16 cellular contexts compared by ENCODE assay signal in genomic region chr21:34037446-34037845, GRCh38. TPM values are rescaled to one million over a fixed set of nuclear protein-coding genes. Genes with fewer than 3 reads are reported as not detected.
DNase-seq lines count a peak whose midpoint lies in the region; FAIRE-seq and TF ChIP-seq lines count a peak whose summit lies in the region.
"Had no signal": no experiment of that assay in that cellular context is flagged by ENCODE, and none has a peak within 500 bp of the region (broad histone marks: within the 10 kb centered on the region; RNA-seq: fewer than 3 reads in every experiment).

No MANE protein-coding gene starts in this region.

- FAIRE-seq in bronchial epithelial cell (lab: Jason Lieb, UNC) (no peak), GM19239 (lab: Jason Lieb, UNC) (no peak)
- FAIRE-seq: pancreas had no signal

- no peak overlapping the region for H3K27ac Mint-ChIP-seq in activated CD4-positive, alpha-beta T cell treated with anti-CD3 and anti-CD28 coated beads, Interleukin-2, amount 10 ng/mL, durations not matched to agents 24 days and 14 days
- H3K27ac Mint-ChIP-seq: activated CD4-positive, alpha-beta memory T cell treated with anti-CD3 and anti-CD28 coated beads for 36 hours; memory B cell had no signal

- H3K36me3 ChIP-seq in bronchial epithelial cell (ENCODE audit: control insufficient read depth, insufficient read depth, low read length) (no peaks in the 10 kb centered on the region), MM.1S (replicated peaks; ENCODE audit: insufficient read depth, low read length) (no peaks in the 10 kb centered on the region)
- H3K36me3 ChIP-seq: pancreas, suprapubic skin had no signal

- no peak for TF ChIP-seq CTCF in bronchial epithelial cell (IDR thresholded peaks at IDR 0.05; ENCODE audit: insufficient read depth, low read length, severe bottlenecking)
- no peak for TF ChIP-seq CTCF in MM.1S (IDR thresholded peaks at IDR 0.05; ENCODE audit: low read length)

- no peaks in the 10 kb centered on the region for H3K27me3 Mint-ChIP-seq in activated CD4-positive, alpha-beta T cell treated with anti-CD3 and anti-CD28 coated beads, Interleukin-2, amount 10 ng/mL, durations not matched to agents 24 days and 14 days
- H3K27me3 Mint-ChIP-seq: activated CD4-positive, alpha-beta memory T cell treated with anti-CD3 and anti-CD28 coated beads for 36 hours had no signal

- no peak overlapping the region for H3K4me3 Mint-ChIP-seq in activated CD4-positive, alpha-beta T cell treated with anti-CD3 and anti-CD28 coated beads, Interleukin-2, amount 10 ng/mL, durations not matched to agents 24 days and 14 days
- H3K4me3 Mint-ChIP-seq: activated CD4-positive, alpha-beta memory T cell treated with anti-CD3 and anti-CD28 coated beads for 36 hours; memory B cell had no signal

- H3K9me3 ChIP-seq in MM.1S (replicated peaks; ENCODE audit: insufficient read depth, low read length), result no peaks in the 10 kb centered on the region
- H3K9me3 ChIP-seq: pancreas, suprapubic skin had no signal

- H3K9ac ChIP-seq in MM.1S (ENCODE audit: low read length), result no peak overlapping the region

- H3F3A ChIP-seq in MM.1S (ENCODE audit: insufficient read depth, low read length), result no peaks in the 10 kb centered on the region

- H3K4me1 ChIP-seq in MM.1S (ENCODE audit: low read length), result peaks cover 1% of the 10 kb centered on the region; the same call in 1 of the 2 replicates
- H3K4me1 ChIP-seq: pancreas had no signal

- H3K79me2 ChIP-seq in MM.1S (ENCODE audit: low read length), result no peaks in the 10 kb centered on the region

- no peak overlapping the region for H3K4me2 ChIP-seq in MM.1S (ENCODE audit: low read depth, low read length)

- peaks cover 5% of the 10 kb centered on the region for H3K36me3 Mint-ChIP-seq in activated CD4-positive, alpha-beta T cell treated with anti-CD3 and anti-CD28 coated beads, Interleukin-2, amount 10 ng/mL, durations not matched to agents 24 days and 14 days (ENCODE audit: low read depth)
- H3K36me3 Mint-ChIP-seq: activated CD4-positive, alpha-beta memory T cell treated with anti-CD3 and anti-CD28 coated beads for 36 hours; memory B cell had no signal

- peaks cover 10% of the 10 kb centered on the region for H3K9me3 Mint-ChIP-seq in activated CD4-positive, alpha-beta T cell treated with anti-CD3 and anti-CD28 coated beads, Interleukin-2, amount 10 ng/mL, durations not matched to agents 24 days and 14 days

- H3K4me3 ChIP-seq in bronchial epithelial cell (ENCODE audit: low read depth, low read length) (no peak overlapping the region), MM.1S (ENCODE audit: low read length) (no peak overlapping the region)
- H3K4me3 ChIP-seq: pancreas, suprapubic skin had no signal

- H4K20me1 ChIP-seq in MM.1S (ENCODE audit: insufficient read depth, low read length), result no peaks in the 10 kb centered on the region

- H3K27ac ChIP-seq in MM.1S (ENCODE audit: low read length), result no peak overlapping the region
- H3K27ac ChIP-seq: pancreas, suprapubic skin had no signal

- H3K27me3 ChIP-seq in bronchial epithelial cell (ENCODE audit: control insufficient read depth, insufficient read depth, low read length) (no peaks in the 10 kb centered on the region), MM.1S (replicated peaks; ENCODE audit: insufficient read depth, low read length) (no peaks in the 10 kb centered on the region)
- H3K27me3 ChIP-seq: pancreas, suprapubic skin had no signal

- DNase-seq in AG08395 (ENCODE audit: low spot score), result peak; percentile 26
- peak; percentile 68 for DNase-seq in M059J (ENCODE audit: low read depth)
- DNase-seq in bronchial epithelial cell (ENCODE audit: low read depth), result peak; percentile 90
- DNase-seq in kidney glomerular epithelial cell (lab: John Stamatoyannopoulos, UW), result peak; percentile 70
- DNase-seq in activated CD4-positive, alpha-beta T cell treated with anti-CD3 and anti-CD28 coated beads, Interleukin-2, amount 10 ng/mL, durations not matched to agents 24 days and 14 days, result no peak
- no peak for DNase-seq in MM.1S
- DNase-seq in stimulated activated CD4-positive, alpha-beta T cell treated with anti-CD3 and anti-CD28 coated beads, Interleukin-4, amount 100 ng/mL, for 1 hour, result no peak
- DNase-seq in GM19239 (ENCODE audit: insufficient read length, low spot score), result no peak
- DNase-seq: ACHN; activated CD4-positive, alpha-beta memory T cell treated with anti-CD3 and anti-CD28 coated beads for 36 hours; activated effector memory CD4-positive, alpha-beta T cell treated with Interleukin-2 at 50 U/mL for 16 hours; NCI-H774; pancreas; SHP77 had no signal

- H3K9me2 ChIP-seq in MM.1S (replicated peaks; ENCODE audit: insufficient read depth, low read length), result no peaks in the 10 kb centered on the region

- H2AFZ ChIP-seq in MM.1S (ENCODE audit: low read length), result no peak overlapping the region

- intact Hi-C loops in activated CD4-positive, alpha-beta T cell treated with anti-CD3 and anti-CD28 coated beads, Interleukin-2, amount 10 ng/mL, durations not matched to agents 24 days and 14 days (cut with micrococcal nuclease), result no loop called here

- peaks cover 8% of the 10 kb centered on the region for H3K4me1 Mint-ChIP-seq in activated CD4-positive, alpha-beta T cell treated with anti-CD3 and anti-CD28 coated beads, Interleukin-2, amount 10 ng/mL, durations not matched to agents 24 days and 14 days

RNA-seq across cellular contexts. Expression of gene MRPS6, which starts 35.9 kb away (rescaled TPM):
- 46.3 and 72.1 TPM in 2 replicates for total RNA-seq in M059J (2014; rRNA removed; shearing (Covaris generic))
- total RNA-seq in bronchial epithelial cell, result 12.0 and 14.2 TPM in 2 replicates
- total RNA-seq in activated CD4-positive, alpha-beta T cell treated with anti-CD3 and anti-CD28 coated beads, Interleukin-2, amount 10 ng/mL, durations not matched to agents 24 days and 14 days, result 151 and 154 TPM in 2 replicates

RNA-seq across cellular contexts. Expression of gene SLC5A3, which starts 35.9 kb away (rescaled TPM):
- total RNA-seq in M059J (2014; rRNA removed; shearing (Covaris generic)), result 21.8 and 33.2 TPM in 2 replicates
- total RNA-seq in bronchial epithelial cell, result 24.1 and 34.0 TPM in 2 replicates
- 52.8 and 55.4 TPM in 2 replicates for total RNA-seq in activated CD4-positive, alpha-beta T cell treated with anti-CD3 and anti-CD28 coated beads, Interleukin-2, amount 10 ng/mL, durations not matched to agents 24 days and 14 days

Comparison
In these comparisons a context has a peak if more than half of its experiments do, and no peak if none do; other contexts are left out.
1. DNase-seq: peak in AG08395 (single experiment), M059J (single experiment), bronchial epithelial cell (single experiment) and kidney glomerular epithelial cell (single experiment); none in activated CD4-positive, alpha-beta T cell treated with anti-CD3 and anti-CD28 coated beads, Interleukin-2, amount 10 ng/mL, durations not matched to agents 24 days and 14 days (single experiment), MM.1S (single experiment), stimulated activated CD4-positive, alpha-beta T cell treated with anti-CD3 and anti-CD28 coated beads, Interleukin-4, amount 100 ng/mL, for 1 hour (single experiment) and GM19239 (single experiment).